In the genomic region with DNA sequence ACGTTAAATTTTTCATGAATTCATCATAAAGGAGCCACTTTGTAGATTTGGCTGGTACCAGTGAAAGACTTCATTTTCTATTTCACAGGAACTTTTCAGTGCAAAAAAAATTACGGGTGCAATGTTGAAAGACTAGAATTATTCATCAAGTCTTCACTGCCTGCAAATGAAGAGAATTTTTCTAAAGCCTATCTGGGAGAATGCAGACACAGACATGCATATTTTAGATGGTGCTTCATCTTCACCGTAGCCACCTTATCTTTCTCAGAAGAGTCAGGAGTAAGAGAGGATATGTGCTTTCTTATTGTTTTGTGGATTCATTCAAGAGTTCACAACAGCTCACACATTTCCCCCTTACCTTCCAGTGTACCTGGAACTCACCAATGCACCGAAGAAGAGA, we compare ENCODE assay signal across 28 cellular contexts.
"Had no signal": no experiment of that assay in that cellular context is flagged by ENCODE, and none has a peak within 500 bp of the region (broad histone marks: within the 10 kb centered on the region; RNA-seq: fewer than 3 reads in every experiment).

No MANE protein-coding gene starts in this region.

- H3K9ac ChIP-seq: neural progenitor cell had no signal

- H3K36me3 Mint-ChIP-seq: naive thymus-derived CD8-positive, alpha-beta T cell; neural progenitor cell; type B pancreatic cell had no signal

- H3K4me1 ChIP-seq: left lung, lower lobe of right lung, right lobe of liver, testis, uterus had no signal

- H3K4me3 Mint-ChIP-seq: naive thymus-derived CD8-positive, alpha-beta T cell; nephron progenitor cell; neural progenitor cell; stimulated activated memory B cell treated with anti-CD40 and anti-IgM and Interleukin-4, amounts not matched to agents 10 μg/mL and 1 μg/mL and 100 μg/mL, for 72 hours; stimulated activated naive CD8-positive, alpha-beta T cell treated with anti-CD3 and anti-CD28 coated beads, Interleukin-15, amount 100 ng/mL, for 72 hours; type B pancreatic cell had no signal

- H3K4me1 Mint-ChIP-seq: stimulated activated memory B cell treated with anti-CD40 and anti-IgM and Interleukin-4, amounts not matched to agents 10 μg/mL and 1 μg/mL and 100 μg/mL, for 72 hours; stimulated activated naive CD8-positive, alpha-beta T cell treated with anti-CD3 and anti-CD28 coated beads, Interleukin-15, amount 100 ng/mL, for 72 hours had no signal

- ATAC-seq: left colon; left lung; lower lobe of right lung; naive thymus-derived CD8-positive, alpha-beta T cell; right lobe of liver; stimulated activated memory B cell treated with anti-CD40 and anti-IgM and Interleukin-4, amounts not matched to agents 10 μg/mL and 1 μg/mL and 100 μg/mL, for 72 hours; stimulated activated naive CD8-positive, alpha-beta T cell treated with anti-CD3 and anti-CD28 coated beads, Interleukin-15, amount 100 ng/mL, for 72 hours had no signal

- H3K36me3 ChIP-seq: left lung, lower lobe of right lung, neural progenitor cell, neutrophil, ovary, right atrium auricular region, right lobe of liver, tibial nerve, uterus had no signal

- H3K9me3 ChIP-seq: left lung, lower lobe of right lung, neutrophil, ovary, right atrium auricular region, right lobe of liver, testis, tibial nerve, uterus had no signal

- H3K27ac ChIP-seq: left lung, lower lobe of right lung, neural progenitor cell, neutrophil, ovary, right atrium auricular region, right lobe of liver, testis, uterus had no signal

- H3K4me2 ChIP-seq: neural progenitor cell, smooth muscle cell had no signal

- DNase-seq: kidney glomerular epithelial cell; left colon; left lung; lower lobe of right lung; mammary epithelial cell; mesenchymal stem cell; naive thymus-derived CD8-positive, alpha-beta T cell; nephron progenitor cell; occipital lobe; ovary; right lobe of liver; stimulated activated CD4-positive, alpha-beta T cell treated with anti-CD3 and anti-CD28 coated beads, Interleukin-1b, Interleukin-23, amount 100 ng/mL, for 48 hours; stimulated activated CD4-positive, alpha-beta T cell treated with anti-CD3 and anti-CD28 coated beads, Interleukin-2, amount 100 ng/mL, for 48 hours; stimulated activated CD4-positive, alpha-beta T cell treated with anti-CD3 and anti-CD28 coated beads, Interleukin-4, amount 100 ng/mL, for 4 hours; stimulated activated CD8-positive, alpha-beta memory T cell treated with anti-CD3 and anti-CD28 coated beads, Interleukin-4, amount 100 ng/mL, for 48 hours; stimulated activated naive CD4-positive, alpha-beta T cell treated with Interleukin-2 at 50 U/mL for 16 hours; stimulated activated naive CD8-positive, alpha-beta T cell treated with anti-CD3 and anti-CD28 coated beads, Interleukin-15, amount 100 ng/mL, for 72 hours; substantia nigra; testis; uterus had no signal

- H3K27ac Mint-ChIP-seq: naive thymus-derived CD8-positive, alpha-beta T cell; nephron progenitor cell; neural progenitor cell; progenitor cell of endocrine pancreas; stimulated activated memory B cell treated with anti-CD40 and anti-IgM and Interleukin-4, amounts not matched to agents 10 μg/mL and 1 μg/mL and 100 μg/mL, for 72 hours; stimulated activated naive CD8-positive, alpha-beta T cell treated with anti-CD3 and anti-CD28 coated beads, Interleukin-15, amount 100 ng/mL, for 72 hours; type B pancreatic cell had no signal

- H2AFZ ChIP-seq: neural progenitor cell had no signal

- H3K27me3 ChIP-seq: left lung, neural progenitor cell, neutrophil, ovary, right atrium auricular region, right lobe of liver, testis, tibial nerve, uterus had no signal

- H3K9me3 Mint-ChIP-seq: naive thymus-derived CD8-positive, alpha-beta T cell; nephron progenitor cell; stimulated activated memory B cell treated with anti-CD40 and anti-IgM and Interleukin-4, amounts not matched to agents 10 μg/mL and 1 μg/mL and 100 μg/mL, for 72 hours; stimulated activated naive CD8-positive, alpha-beta T cell treated with anti-CD3 and anti-CD28 coated beads, Interleukin-15, amount 100 ng/mL, for 72 hours; type B pancreatic cell had no signal

- H3K27me3 Mint-ChIP-seq: progenitor cell of endocrine pancreas; stimulated activated memory B cell treated with anti-CD40 and anti-IgM and Interleukin-4, amounts not matched to agents 10 μg/mL and 1 μg/mL and 100 μg/mL, for 72 hours; stimulated activated naive CD8-positive, alpha-beta T cell treated with anti-CD3 and anti-CD28 coated beads, Interleukin-15, amount 100 ng/mL, for 72 hours had no signal

- H3K4me3 ChIP-seq: left lung, lower lobe of right lung, neural progenitor cell, ovary, right atrium auricular region, right lobe of liver, smooth muscle cell, testis, tibial nerve, uterus had no signal
